15 cellular contexts compared by ENCODE assay signal in the genomic region with DNA sequence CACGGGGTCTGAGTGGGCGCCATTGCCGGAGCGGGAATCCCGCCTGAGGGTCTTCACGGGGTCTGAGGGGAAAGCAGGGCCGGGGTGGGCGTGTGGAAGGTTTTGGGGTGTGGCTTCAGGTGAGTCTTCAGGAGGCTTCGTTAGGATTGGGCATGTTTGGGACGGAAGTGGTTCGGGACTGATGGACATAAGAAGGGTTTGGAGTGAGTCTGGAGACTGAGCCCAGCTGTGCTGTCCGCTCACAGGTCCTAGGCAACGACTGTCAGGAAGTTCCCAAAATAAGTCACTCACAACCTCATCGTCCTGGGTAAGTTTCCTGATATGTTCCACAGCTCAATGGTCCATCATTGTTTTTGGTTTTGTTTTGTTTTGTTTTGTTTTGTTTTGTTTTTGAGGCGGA.
"Had no signal": no experiment of that assay in that cellular context is flagged by ENCODE, and none has a peak within 500 bp of the region (broad histone marks: within the 10 kb centered on the region; RNA-seq: fewer than 3 reads in every experiment).

No MANE protein-coding gene starts in this region.

- H3K27ac Mint-ChIP-seq: activated naive CD4-positive, alpha-beta T cell treated with anti-CD3 and anti-CD28 coated beads, Interleukin-2, amount 10 ng/mL, durations not matched to agents 7 days and 5 days; activated T-helper 2 cell treated with anti-CD3 and anti-CD28 coated beads, Interferon-gamma antibody, Interleukin-2, Interleukin-4, amounts not matched to agents 10 μg/mL and 5 μg/mL and 100 μg/mL, durations not matched to agents 14 hours and 24 hours and 36 hours; dendritic cell treated with granulocyte-macrophage colony-stimulating factor and Interleukin-4, amounts not matched to agents 40 ng/mL and 50 ng/mL, for 4 days; endodermal cell had no signal

- H3K79me2 ChIP-seq: hepatocyte had no signal

- H3K9me3 ChIP-seq: ovary had no signal

- H3K4me3 ChIP-seq: hepatocyte, ovary had no signal

- H3K4me2 ChIP-seq: hepatocyte had no signal

- H3K4me1 Mint-ChIP-seq: endodermal cell had no signal

- H3K4me3 Mint-ChIP-seq: activated naive CD4-positive, alpha-beta T cell treated with anti-CD3 and anti-CD28 coated beads, Interleukin-2, amount 10 ng/mL, durations not matched to agents 7 days and 5 days; dendritic cell treated with granulocyte-macrophage colony-stimulating factor and Interleukin-4, amounts not matched to agents 40 ng/mL and 50 ng/mL, for 4 days; endodermal cell had no signal

- DNase-seq: activated CD4-positive, alpha-beta T cell treated with anti-CD3 and anti-CD28 coated beads for 4 hours; activated CD8-positive, alpha-beta memory T cell treated with anti-CD3 and anti-CD28 coated beads for 24 hours; activated naive CD4-positive, alpha-beta T cell treated with anti-CD3 and anti-CD28 coated beads, Interleukin-2, amount 10 ng/mL, durations not matched to agents 7 days and 5 days; amniotic stem cell; brain microvascular endothelial cell; endodermal cell; erythroblast; kidney; nephron progenitor cell; ovary; stimulated activated CD4-positive, alpha-beta T cell treated with anti-CD3 and anti-CD28 coated beads, Interleukin-2, amount 100 ng/mL, for 48 hours; stimulated activated naive CD4-positive, alpha-beta T cell treated with Interleukin-2 at 50 U/mL for 16 hours had no signal

- H2AFZ ChIP-seq: hepatocyte had no signal

- H3K27ac ChIP-seq: brain microvascular endothelial cell, hepatocyte, ovary had no signal

- H3K9me3 Mint-ChIP-seq: activated T-helper 2 cell treated with anti-CD3 and anti-CD28 coated beads, Interferon-gamma antibody, Interleukin-2, Interleukin-4, amounts not matched to agents 10 μg/mL and 5 μg/mL and 100 μg/mL, durations not matched to agents 14 hours and 24 hours and 36 hours; dendritic cell treated with granulocyte-macrophage colony-stimulating factor and Interleukin-4, amounts not matched to agents 40 ng/mL and 50 ng/mL, for 4 days had no signal

- H3K36me3 ChIP-seq: brain microvascular endothelial cell, ovary had no signal

- H3K27me3 ChIP-seq: brain microvascular endothelial cell, hepatocyte, ovary had no signal
